Comparison of ENCODE assay signal across 8 cellular contexts in genomic region chr22:20155330-20156041, GRCh38. TPM values are rescaled to one million over a fixed set of nuclear protein-coding genes. Genes with fewer than 3 reads are reported as not detected.
DNase-seq lines count a peak whose midpoint lies in the region; ATAC-seq and TF ChIP-seq lines count a peak whose summit lies in the region.

No MANE protein-coding gene starts in this region.

- no peak for ATAC-seq in HG03439 (IDR thresholded peaks at IDR 0.05; ENCODE audit: unreplicated experiment)
- no peak for ATAC-seq in HG02870 (IDR thresholded peaks at IDR 0.05; ENCODE audit: unreplicated experiment)

- WGBS in transverse colon (ENCODE audit: low coverage in 1 of 2), 2 donors = 50% methylated on average over 30 of the region's 30 CpGs; no CpG with 5 or more reads in 1 of the 2 donors

- DNase-seq in BJ (ENCODE audit: low read depth) = no peak
- DNase-seq in NB4 (ENCODE audit: low read depth) = peak; percentile 69
- DNase-seq in activated CD4-positive, alpha-beta memory T cell treated with anti-CD3 and anti-CD28 coated beads for 36 hours = peak; percentile 35
- peak in 46 of 51 donors; percentile 9 to 81 (median 60) for DNase-seq in hypothalamus (lab: John Stamatoyannopoulos, UW)
- no peak for DNase-seq in transverse colon
- no peak for DNase-seq in germinal center (ENCODE audit: low spot score)

- no peaks in the 10 kb centered on the region for H3K9me3 Mint-ChIP-seq in activated CD4-positive, alpha-beta memory T cell treated with anti-CD3 and anti-CD28 coated beads for 36 hours

- CTCF ChIA-PET in BJ (lab: Yijun Ruan, JAX) = interaction anchor here (0.9 to 6.2 kb wide), 4 partner anchors 129 to 164 kb away, joined by 3 to 91 read pairs (median 6); partner anchors contain the start of gene DGCR6L
- CTCF ChIA-PET in activated CD4-positive, alpha-beta memory T cell treated with anti-CD3 and anti-CD28 coated beads for 36 hours (lab: Charles Lee) = interaction anchor here (0.5 to 3.0 kb wide), 4 partner anchors 34 to 239 kb away, joined by 3 to 48 read pairs (median 4); no protein-coding TSS in a partner anchor

- H3K36me3 Mint-ChIP-seq in activated CD4-positive, alpha-beta memory T cell treated with anti-CD3 and anti-CD28 coated beads for 36 hours = no peaks in the 10 kb centered on the region

- H3K4me3 ChIP-seq in BJ (ENCODE audit: low read depth, low read length) (peak overlapping the region; percentile 52), NB4 (ENCODE audit: low read depth, low read length) (no peak overlapping the region), transverse colon (no peak overlapping the region)

- POLR2A ChIA-PET in BJ (lab: Charles Lee) = no interaction called here
- POLR2A ChIA-PET in activated CD4-positive, alpha-beta memory T cell treated with anti-CD3 and anti-CD28 coated beads for 36 hours (lab: Charles Lee) = no interaction called here

- no peak for TF ChIP-seq EP300 in transverse colon (IDR thresholded peaks at IDR 0.05; ENCODE audit: low read depth)

- peaks cover 0 to 7% (median 0%) of the 10 kb centered on the region in 4 donors for H3K4me1 ChIP-seq in transverse colon

- H3K36me3 ChIP-seq in BJ (ENCODE audit: control insufficient read depth, insufficient read depth, low read length) = no peaks in the 10 kb centered on the region
- H3K36me3 ChIP-seq in transverse colon = no peaks in the 10 kb centered on the region

- in situ Hi-C loops in transverse colon (cut with MboI; ENCODE audit: low pct_ligation_motif_present in 1 of 4, low pct_unique_long_range_greater_than_20kb in 1 of 4, low sequenced_read_pairs in 3 of 4) = loop anchor here (5.0 to 25.0 kb wide), 4 partner anchors 127 to 482 kb away; no protein-coding TSS in a partner anchor

- no peaks in the 10 kb centered on the region for H3K4me1 Mint-ChIP-seq in activated CD4-positive, alpha-beta memory T cell treated with anti-CD3 and anti-CD28 coated beads for 36 hours (ENCODE audit: low read depth)

- H3K27me3 Mint-ChIP-seq in activated CD4-positive, alpha-beta memory T cell treated with anti-CD3 and anti-CD28 coated beads for 36 hours = peaks cover 3% of the 10 kb centered on the region

- H3K27ac Mint-ChIP-seq in activated CD4-positive, alpha-beta memory T cell treated with anti-CD3 and anti-CD28 coated beads for 36 hours = no peak overlapping the region

- intact Hi-C loops in activated CD4-positive, alpha-beta memory T cell treated with anti-CD3 and anti-CD28 coated beads for 36 hours (cut with micrococcal nuclease) = no loop called here
- intact Hi-C loops in transverse colon (cut with DNase I; ENCODE audit: low total_unique reads) = loop anchor here (5.0 kb wide), 1 partner anchor 112 kb away; the partner anchor contains the start of gene RTN4R

- TF ChIP-seq POLR2A in NB4 (IDR thresholded peaks at IDR 0.05; ENCODE audit: extremely low read depth, insufficient read length) (no peak), transverse colon (IDR thresholded peaks at IDR 0.05) (no peak)

- TF ChIP-seq CTCF in BJ (IDR thresholded peaks at IDR 0.05; ENCODE audit: insufficient read depth, low read depth, low read length) = no peak
- TF ChIP-seq CTCF in NB4 (IDR thresholded peaks at IDR 0.05; ENCODE audit: low read depth, low read length) = no peak
- no peak for TF ChIP-seq CTCF in transverse colon (IDR thresholded peaks at IDR 0.05)

- H3K4me3 Mint-ChIP-seq in activated CD4-positive, alpha-beta memory T cell treated with anti-CD3 and anti-CD28 coated beads for 36 hours = no peak overlapping the region

- no peaks in the 10 kb centered on the region; the same call in 1 of the 2 replicates for H3K27me3 ChIP-seq in BJ (ENCODE audit: control insufficient read depth, insufficient read depth, low read length)
- H3K27me3 ChIP-seq in transverse colon = peaks cover 27% of the 10 kb centered on the region

- no peak overlapping the region for H3K27ac ChIP-seq in transverse colon

- no peaks in the 10 kb centered on the region for H3K9me3 ChIP-seq in transverse colon

RNA-seq across cellular contexts. Expression of gene CCDC188, which starts 4.6 kb away (rescaled TPM):
- polyA plus RNA-seq in BJ (2011; rRNA removed) = 4.9 and 6.5 TPM in 2 replicates
- 0.98 and 1.6 TPM in 2 replicates for polyA minus RNA-seq in BJ (2011; rRNA and poly(A)+ RNA removed)
- under 1 TPM in 1 of 2 experiments, not detected in 1; 0.52 TPM for total RNA-seq in activated CD4-positive, alpha-beta memory T cell treated with anti-CD3 and anti-CD28 coated beads for 36 hours
- under 1 TPM in 1 of 4 donors, not detected in 3; 0.41 TPM for total RNA-seq in transverse colon

RNA-seq across cellular contexts. Expression of gene ZDHHC8, which starts 23.9 kb away (rescaled TPM):
- 15.1 and 32.2 TPM in 2 replicates for polyA plus RNA-seq in BJ (2011; rRNA removed)
- polyA minus RNA-seq in BJ (2011; rRNA and poly(A)+ RNA removed) = 13.5 and 17.6 TPM in 2 replicates
- 10 to 100 TPM; 46.3 to 46.5 TPM for total RNA-seq in activated CD4-positive, alpha-beta memory T cell treated with anti-CD3 and anti-CD28 coated beads for 36 hours
- 10 to 100 TPM; 14.7 to 56.5 (median 17.1) TPM for total RNA-seq in transverse colon

RNA-seq across cellular contexts. Expression of gene TRMT2A, which starts 38.5 kb away (rescaled TPM):
- polyA plus RNA-seq in BJ (2011; rRNA removed) = 20.1 and 34.2 TPM in 2 replicates
- polyA minus RNA-seq in BJ (2011; rRNA and poly(A)+ RNA removed) = 32.0 and 49.5 TPM in 2 replicates
- total RNA-seq in activated CD4-positive, alpha-beta memory T cell treated with anti-CD3 and anti-CD28 coated beads for 36 hours = 10 to 100 TPM; 70.6 to 75.8 TPM
- 10 to 100 TPM; 38.6 to 77.4 (median 46.5) TPM for total RNA-seq in transverse colon

RNA-seq across cellular contexts. Expression of gene RANBP1, which starts 39.6 kb away (rescaled TPM):
- 164 and 166 TPM in 2 replicates for polyA plus RNA-seq in BJ (2011; rRNA removed)
- 69.5 and 109 TPM in 2 replicates for polyA minus RNA-seq in BJ (2011; rRNA and poly(A)+ RNA removed)
- total RNA-seq in activated CD4-positive, alpha-beta memory T cell treated with anti-CD3 and anti-CD28 coated beads for 36 hours = 100 to 1,000 TPM; 359 to 372 TPM
- 100 to 1,000 TPM in 3 of 4 donors, 10 to 100 TPM in 1; 45.6 to 128 (median 106) TPM for total RNA-seq in transverse colon

Comparison
In these comparisons a context has a peak if more than half of its experiments do, and no peak if none do; other contexts are left out.
1. DNase-seq: peak in NB4 (single experiment), activated CD4-positive, alpha-beta memory T cell treated with anti-CD3 and anti-CD28 coated beads for 36 hours (single experiment) and hypothalamus (46 of 51); none in BJ (single experiment), transverse colon (single experiment) and germinal center (single experiment).